ENCODE assay signal across 36 cellular contexts in genomic region chr14:62718629-62719028, GRCh38.
"Had no signal": no experiment of that assay in that cellular context is flagged by ENCODE, and none has a peak within 500 bp of the region (broad histone marks: within the 10 kb centered on the region; RNA-seq: fewer than 3 reads in every experiment).

No MANE protein-coding gene starts in this region.

- ATAC-seq: activated CD8-positive, alpha-beta T cell treated with anti-CD3 and anti-CD28 coated beads for 36 hours; activated naive CD4-positive, alpha-beta T cell treated with anti-CD3 and anti-CD28 coated beads, Interleukin-2, amount 50 U/mL, for 72 hours; activated T-cell treated with anti-CD3 and anti-CD28 coated beads, Interleukin-2, amount 50 U/mL, for 4 hours; activated T-cell treated with anti-CD3 and anti-CD28 coated beads, Interleukin-2, amount 50 U/mL, for 72 hours; activated T-helper 17 cell treated with anti-CD3 and anti-CD28 coated beads, Interleukin-2, amount 50 U/mL, for 72 hours; body of pancreas; T-cell had no signal

- DNase-seq: activated B cell treated with CpG ODN at 0.5 μM for 24 hours; activated CD4-positive, alpha-beta memory T cell treated with anti-CD3 and anti-CD28 coated beads for 36 hours; activated CD4-positive, alpha-beta T cell treated with anti-CD3 and anti-CD28 coated beads for 4 hours; activated CD4-positive, alpha-beta T cell treated with anti-CD3 and anti-CD28 coated beads, Interleukin-2, amount 10 ng/mL, durations not matched to agents 24 days and 14 days; activated CD4-positive, alpha-beta T cell treated with anti-CD3 and anti-CD28 coated beads, Interleukin-2, amount 50 U/mL, for 1 hour; activated CD4-positive, alpha-beta T cell treated with anti-CD3 and anti-CD28 coated beads, Interleukin-2, amount 50 U/mL, for 4 hours; activated CD4-positive, CD25-positive, alpha-beta regulatory T cell treated with anti-CD3 and anti-CD28 coated beads, Interleukin-2, amount 50 U/mL, for 72 hours; activated CD8-positive, alpha-beta memory T cell treated with anti-CD3 and anti-CD28 coated beads, Interleukin-2, amount 50 U/mL, for 4 hours; activated CD8-positive, alpha-beta T cell treated with anti-CD3 and anti-CD28 coated beads for 36 hours; activated effector memory CD4-positive, alpha-beta T cell treated with anti-CD3 and anti-CD28 coated beads, Interleukin-2, amount 50 U/mL, for 16 hours; activated gamma-delta T cell treated with Interleukin-2 at 50 U/mL for 16 hours; activated naive CD4-positive, alpha-beta T cell; activated naive CD4-positive, alpha-beta T cell treated with anti-CD3 and anti-CD28 coated beads for 36 hours; activated naive CD4-positive, alpha-beta T cell treated with anti-CD3 and anti-CD28 coated beads, Interleukin-2, amount 50 U/mL, for 16 hours; activated naive CD8-positive, alpha-beta T cell treated with anti-CD3 and anti-CD28 coated beads for 36 hours; activated T-cell treated with anti-CD3 and anti-CD28 coated beads for 4 hours; activated T-cell treated with anti-CD3 and anti-CD28 coated beads, Interleukin-2, amount 50 U/mL, for 1 hour; activated T-cell treated with anti-CD3 and anti-CD28 coated beads, Interleukin-2, amount 50 U/mL, for 4 hours; activated T-cell treated with anti-CD3 and anti-CD28 coated beads, Interleukin-2, amount 50 U/mL, for 72 hours; adrenal gland; amniotic stem cell; aorta; body of pancreas; brain microvascular endothelial cell; central memory CD4-positive, alpha-beta T cell; T-cell; T-helper 2 cell; T-helper 9 cell had no signal

- H3K4me3 ChIP-seq: body of pancreas, breast epithelium had no signal

- H3K36me3 ChIP-seq: adrenal gland, brain microvascular endothelial cell, breast epithelium had no signal

- H3K27me3 ChIP-seq: adrenal gland, body of pancreas, brain microvascular endothelial cell, breast epithelium had no signal

- H3K27ac Mint-ChIP-seq: activated B cell treated with CpG ODN at 0.5 μM for 24 hours; activated CD4-positive, alpha-beta memory T cell treated with anti-CD3 and anti-CD28 coated beads for 36 hours; activated CD4-positive, alpha-beta T cell treated with anti-CD3 and anti-CD28 coated beads, Interleukin-2, amount 10 ng/mL, durations not matched to agents 24 days and 14 days; activated CD8-positive, alpha-beta T cell treated with anti-CD3 and anti-CD28 coated beads for 36 hours; activated naive CD4-positive, alpha-beta T cell treated with anti-CD3 and anti-CD28 coated beads for 36 hours; activated naive CD4-positive, alpha-beta T cell treated with anti-CD3 and anti-CD28 coated beads, Interleukin-2, amount 50 U/mL, for 72 hours; activated naive CD8-positive, alpha-beta T cell treated with anti-CD3 and anti-CD28 coated beads for 36 hours; activated T-cell treated with anti-CD3 and anti-CD28 coated beads, Interleukin-2, amount 50 U/mL, for 72 hours; activated T-helper 1 cell treated with anti-CD3 and anti-CD28 coated beads, Interleukin-12 subunit alpha, Interleukin-12 subunit beta, Interleukin-2, Interleukin-4 antibody, amounts not matched to agents 30 ng/mL and 10 ng/mL and 1 ng/mL, durations not matched to agents 14 hours and 24 hours and 36 hours; activated T-helper 17 cell treated with anti-CD3 and anti-CD28 coated beads, Interleukin-2, amount 50 U/mL, for 72 hours; T-cell; T-helper 2 cell treated with Interferon-gamma antibody and Interleukin-4, amounts not matched to agents 5 μg/mL and 100 μg/mL, for 36 hours had no signal

- H3K9me3 ChIP-seq: adrenal gland, body of pancreas, breast epithelium had no signal

- H3K4me3 Mint-ChIP-seq: activated B cell treated with CpG ODN at 0.5 μM for 24 hours; activated CD4-positive, alpha-beta memory T cell treated with anti-CD3 and anti-CD28 coated beads for 36 hours; activated CD4-positive, alpha-beta T cell treated with anti-CD3 and anti-CD28 coated beads, Interleukin-2, amount 10 ng/mL, durations not matched to agents 24 days and 14 days; activated CD8-positive, alpha-beta T cell treated with anti-CD3 and anti-CD28 coated beads for 36 hours; activated naive CD4-positive, alpha-beta T cell treated with anti-CD3 and anti-CD28 coated beads for 36 hours; activated naive CD8-positive, alpha-beta T cell treated with anti-CD3 and anti-CD28 coated beads for 36 hours; activated T-cell treated with anti-CD3 and anti-CD28 coated beads, Interleukin-2, amount 50 U/mL, for 4 hours; activated T-cell treated with anti-CD3 and anti-CD28 coated beads, Interleukin-2, amount 50 U/mL, for 72 hours; activated T-helper 1 cell treated with anti-CD3 and anti-CD28 coated beads, Interleukin-12 subunit alpha, Interleukin-12 subunit beta, Interleukin-2, Interleukin-4 antibody, amounts not matched to agents 30 ng/mL and 10 ng/mL and 1 ng/mL, durations not matched to agents 14 hours and 24 hours and 36 hours; activated T-helper 17 cell treated with anti-CD3 and anti-CD28 coated beads, Interleukin-2, amount 50 U/mL, for 72 hours; T-cell; T-helper 2 cell treated with Interferon-gamma antibody and Interleukin-4, amounts not matched to agents 5 μg/mL and 100 μg/mL, for 36 hours had no signal

- H3K27me3 Mint-ChIP-seq: activated B cell treated with CpG ODN at 0.5 μM for 24 hours; activated CD4-positive, alpha-beta memory T cell treated with anti-CD3 and anti-CD28 coated beads for 36 hours; activated CD4-positive, alpha-beta T cell treated with anti-CD3 and anti-CD28 coated beads, Interleukin-2, amount 10 ng/mL, durations not matched to agents 24 days and 14 days; activated CD8-positive, alpha-beta T cell treated with anti-CD3 and anti-CD28 coated beads for 36 hours; activated naive CD8-positive, alpha-beta T cell treated with anti-CD3 and anti-CD28 coated beads for 36 hours; activated T-helper 17 cell treated with anti-CD3 and anti-CD28 coated beads, Interleukin-2, amount 50 U/mL, for 72 hours; T-cell had no signal

- FAIRE-seq: astrocyte, TTC549 had no signal

- H3K36me3 Mint-ChIP-seq: activated CD4-positive, alpha-beta memory T cell treated with anti-CD3 and anti-CD28 coated beads for 36 hours; activated naive CD4-positive, alpha-beta T cell treated with anti-CD3 and anti-CD28 coated beads, Interleukin-2, amount 50 U/mL, for 72 hours; activated naive CD8-positive, alpha-beta T cell treated with anti-CD3 and anti-CD28 coated beads for 36 hours; T-cell had no signal

- H3K4me1 Mint-ChIP-seq: activated B cell treated with CpG ODN at 0.5 μM for 24 hours; activated CD4-positive, alpha-beta T cell treated with anti-CD3 and anti-CD28 coated beads, Interleukin-2, amount 10 ng/mL, durations not matched to agents 24 days and 14 days; activated naive CD8-positive, alpha-beta T cell treated with anti-CD3 and anti-CD28 coated beads for 36 hours; activated T-helper 17 cell treated with anti-CD3 and anti-CD28 coated beads, Interleukin-2, amount 50 U/mL, for 72 hours; T-cell had no signal

- H3K27ac ChIP-seq: adrenal gland, body of pancreas, brain microvascular endothelial cell, breast epithelium, VCaP had no signal

- H3K4me1 ChIP-seq: adrenal gland, body of pancreas, breast epithelium had no signal
